Comparison of ENCODE assay signal across 27 cellular contexts in the genomic region with DNA sequence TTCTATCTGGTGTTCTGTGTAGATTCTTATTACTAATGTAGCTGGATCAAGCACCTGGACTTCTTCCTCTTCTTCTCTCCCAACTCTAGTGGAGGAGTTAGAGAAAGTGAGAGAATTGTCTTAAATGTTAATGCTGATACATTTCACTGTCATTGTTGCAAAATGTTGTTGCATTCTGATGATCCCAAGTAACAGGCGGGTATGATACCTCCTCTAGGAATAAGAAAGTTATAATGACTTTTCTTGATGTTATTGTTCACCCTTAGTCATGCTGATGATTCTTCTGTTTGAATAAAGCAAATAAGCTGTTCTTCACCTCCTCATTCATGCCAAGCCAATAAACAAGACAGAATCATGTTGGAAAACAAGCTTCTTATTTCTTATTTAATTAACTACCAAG. TPM values are rescaled to one million over a fixed set of nuclear protein-coding genes. Genes with fewer than 3 reads are reported as not detected.
"Had no signal": no experiment of that assay in that cellular context is flagged by ENCODE, and none has a peak within 500 bp of the region (broad histone marks: within the 10 kb centered on the region; RNA-seq: fewer than 3 reads in every experiment).

No MANE protein-coding gene starts in this region.

- H3K36me3 ChIP-seq: adrenal gland, SJCRH30 had no signal

- H3K4me3 Mint-ChIP-seq: activated CD4-positive, alpha-beta T cell treated with anti-CD3 and anti-CD28 coated beads for 36 hours; activated CD8-positive, alpha-beta T cell treated with anti-CD3 and anti-CD28 coated beads for 36 hours; activated naive CD8-positive, alpha-beta T cell treated with anti-CD3 and anti-CD28 coated beads, Interleukin-2, amount 10 ng/mL, durations not matched to agents 7 days and 5 days; activated T-cell treated with anti-CD3 and anti-CD28 coated beads, Interleukin-2, amount 50 U/mL, for 72 hours had no signal

- H3K27ac Mint-ChIP-seq: activated CD4-positive, alpha-beta T cell treated with anti-CD3 and anti-CD28 coated beads for 36 hours; activated CD8-positive, alpha-beta T cell treated with anti-CD3 and anti-CD28 coated beads for 36 hours; activated naive CD8-positive, alpha-beta T cell treated with anti-CD3 and anti-CD28 coated beads, Interleukin-2, amount 10 ng/mL, durations not matched to agents 7 days and 5 days; activated T-cell treated with anti-CD3 and anti-CD28 coated beads, Interleukin-2, amount 50 U/mL, for 72 hours; activated T-helper 2 cell treated with anti-CD3 and anti-CD28 coated beads, Interferon-gamma antibody, Interleukin-2, Interleukin-4, amounts not matched to agents 10 μg/mL and 5 μg/mL and 100 μg/mL, durations not matched to agents 14 hours and 24 hours and 36 hours had no signal

- H3K4me3 ChIP-seq: adrenal gland, body of pancreas, SJCRH30 had no signal

- H3K27me3 ChIP-seq: adrenal gland, SJCRH30 had no signal

- H3K4me1 ChIP-seq: adrenal gland, body of pancreas, SJCRH30 had no signal

- H3K27me3 Mint-ChIP-seq: activated naive CD8-positive, alpha-beta T cell treated with anti-CD3 and anti-CD28 coated beads, Interleukin-2, amount 10 ng/mL, durations not matched to agents 7 days and 5 days had no signal

- H3K9me3 Mint-ChIP-seq: activated naive CD8-positive, alpha-beta T cell treated with anti-CD3 and anti-CD28 coated beads, Interleukin-2, amount 10 ng/mL, durations not matched to agents 7 days and 5 days; activated T-helper 2 cell treated with anti-CD3 and anti-CD28 coated beads, Interferon-gamma antibody, Interleukin-2, Interleukin-4, amounts not matched to agents 10 μg/mL and 5 μg/mL and 100 μg/mL, durations not matched to agents 14 hours and 24 hours and 36 hours had no signal

- H3K4me1 Mint-ChIP-seq: activated CD4-positive, alpha-beta T cell treated with anti-CD3 and anti-CD28 coated beads for 36 hours; activated naive CD8-positive, alpha-beta T cell treated with anti-CD3 and anti-CD28 coated beads, Interleukin-2, amount 10 ng/mL, durations not matched to agents 7 days and 5 days had no signal

- H3K27ac ChIP-seq: adrenal gland, body of pancreas, SJCRH30, VCaP had no signal

- DNase-seq: activated CD4-positive, alpha-beta T cell treated with anti-CD3 and anti-CD28 coated beads for 36 hours; activated CD4-positive, alpha-beta T cell treated with anti-CD3 and anti-CD28 coated beads, Interleukin-2, amount 50 U/mL, for 1 hour; activated CD8-positive, alpha-beta memory T cell treated with anti-CD3 and anti-CD28 coated beads, Interleukin-2, amount 50 U/mL, for 4 hours; activated CD8-positive, alpha-beta T cell treated with anti-CD3 and anti-CD28 coated beads for 36 hours; activated naive CD4-positive, alpha-beta T cell treated with anti-CD3 and anti-CD28 coated beads, Interleukin-2, amount 50 U/mL, for 16 hours; activated naive CD8-positive, alpha-beta T cell treated with anti-CD3 and anti-CD28 coated beads, Interleukin-2, amount 10 ng/mL, durations not matched to agents 7 days and 5 days; activated T-cell treated with anti-CD3 and anti-CD28 coated beads, Interleukin-2, amount 50 U/mL, for 72 hours; adrenal gland; aorta; body of pancreas; Kasumi-1; KBM-7; NCI-H1105 treated with DMSO at 0.1 percent for 48 hours; NCI-H1436 treated with DMSO at 0.1 percent for 48 hours; NCI-H187; NCI-H2081; NCI-H510A treated with DMSO at 0.1 percent for 48 hours; NCI-H69; NK-92 treated with Interleukin-12 subunit alpha and Interleukin-12 subunit beta, amount 100 ng/mL, for 24 hours; OCI-M1; RPMI8226; SJCRH30; T-helper 1 cell had no signal

- H3K36me3 Mint-ChIP-seq: activated naive CD8-positive, alpha-beta T cell treated with anti-CD3 and anti-CD28 coated beads, Interleukin-2, amount 10 ng/mL, durations not matched to agents 7 days and 5 days had no signal

- H3K9me3 ChIP-seq: adrenal gland, body of pancreas, SJCRH30, SK-N-SH had no signal

RNA-seq across cellular contexts. Expression of gene CHRM2, which starts 9.1 kb away (rescaled TPM):
- total RNA-seq: activated CD4-positive, alpha-beta T cell treated with anti-CD3 and anti-CD28 coated beads for 36 hours; activated CD8-positive, alpha-beta T cell treated with anti-CD3 and anti-CD28 coated beads for 36 hours; activated naive CD8-positive, alpha-beta T cell treated with anti-CD3 and anti-CD28 coated beads, Interleukin-2, amount 10 ng/mL, durations not matched to agents 7 days and 5 days; activated T-cell treated with anti-CD3 and anti-CD28 coated beads, Interleukin-2, amount 50 U/mL, for 72 hours; activated T-helper 2 cell treated with anti-CD3 and anti-CD28 coated beads, Interferon-gamma antibody, Interleukin-2, Interleukin-4, amounts not matched to agents 10 μg/mL and 5 μg/mL and 100 μg/mL, durations not matched to agents 14 hours and 24 hours and 36 hours; aorta; body of pancreas; SJCRH30; T-helper 2 cell treated with Interferon-gamma antibody and Interleukin-4, amounts not matched to agents 100 ng/mL and 5 ng/mL, for 36 hours had no signal
